In the genomic region with DNA sequence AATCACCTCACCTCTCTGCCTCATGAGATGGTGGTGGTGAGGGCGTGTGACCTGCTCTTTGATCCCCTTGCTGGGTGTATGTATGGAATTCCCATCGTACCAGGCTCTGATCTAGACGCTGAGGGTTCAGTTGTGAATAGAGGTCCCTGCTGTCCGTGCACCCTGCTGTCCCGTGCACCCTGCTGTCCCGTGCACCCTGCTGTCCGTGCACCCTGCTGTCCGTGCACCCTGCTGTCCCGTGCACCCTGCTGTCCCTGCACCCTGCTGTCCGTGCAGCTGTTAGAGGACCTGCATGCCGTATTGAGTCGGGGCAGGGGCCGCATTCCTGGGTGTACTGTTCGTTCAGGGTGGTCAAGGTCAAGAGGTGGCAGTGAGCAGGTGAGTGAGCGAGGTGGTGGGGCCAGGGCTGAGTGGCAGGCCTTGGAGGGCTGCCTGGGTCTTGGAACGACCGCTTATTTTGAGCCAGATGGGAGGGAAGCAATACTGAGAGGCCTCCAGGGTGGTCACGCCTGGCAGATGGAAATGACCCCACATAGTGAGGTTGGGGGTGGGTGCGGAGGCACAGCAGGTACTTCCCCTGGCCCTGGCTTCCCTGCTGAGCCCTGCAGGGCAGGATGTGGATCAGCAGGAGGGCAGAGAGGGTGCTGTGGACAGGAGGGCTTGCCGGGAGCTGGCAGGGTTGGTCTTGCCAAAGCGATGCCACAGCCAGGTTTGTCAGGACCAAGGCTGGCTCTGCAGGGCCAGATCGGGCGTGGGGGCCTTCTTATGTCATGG, we compare ENCODE assay signal across 12 cellular contexts. TPM values are rescaled to one million over a fixed set of nuclear protein-coding genes. Genes with fewer than 3 reads are reported as not detected.
DNase-seq lines count a peak whose midpoint lies in the region; ATAC-seq, FAIRE-seq and TF ChIP-seq lines count a peak whose summit lies in the region.
"Had no signal": no experiment of that assay in that cellular context is flagged by ENCODE, and none has a peak within 500 bp of the region (broad histone marks: within the 10 kb centered on the region; RNA-seq: fewer than 3 reads in every experiment).

No MANE protein-coding gene starts in this region.

- H3K4me3 ChIP-seq in H1 (ENCODE audit: extremely low read depth in 1 of 4, insufficient read depth in 2 of 4, low read depth in 3 of 4, low read length in 4 of 4) (no peak overlapping the region), foreskin fibroblast (ENCODE audit: low read depth in 1 of 2, low read length in 2 of 2) (no peak overlapping the region)
- H3K4me3 ChIP-seq: BLaER1, dorsolateral prefrontal cortex had no signal

- peaks cover 31 to 42% of the 10 kb centered on the region in 2 experiments for H4K20me1 ChIP-seq in H1 (replicated peaks in 1 of 2; ENCODE audit: control insufficient read depth in 1 of 2, insufficient read depth in 2 of 2, low read length in 2 of 2)

- H3K14ac ChIP-seq in H1 (ENCODE audit: insufficient read length): no peak overlapping the region

- no peak overlapping the region for H3K4me2 ChIP-seq in H1 (ENCODE audit: insufficient read depth in 1 of 2, low read depth in 2 of 2, low read length in 2 of 2)

- H3K9ac ChIP-seq in H1 (replicated peaks in 1 of 4; ENCODE audit: extremely low read depth in 1 of 4, low read depth in 3 of 4, low read length in 3 of 4): no peak overlapping the region
- H3K9ac ChIP-seq: BLaER1 had no signal

- H3K4me1 Mint-ChIP-seq in stimulated activated naive B cell treated with anti-CD40 and anti-IgM and Interleukin-4, amounts not matched to agents 10 μg/mL and 1 μg/mL and 100 μg/mL, for 72 hours: peaks cover 38 to 42% of the 10 kb centered on the region in 2 donors

- H3K36me3 ChIP-seq in H1 (ENCODE audit: control insufficient read depth in 2 of 4, insufficient read depth in 4 of 4, low read length in 3 of 4): peaks cover 31 to 44% (median 38%) of the 10 kb centered on the region in 4 experiments

- no peak overlapping the region for H3K56ac ChIP-seq in H1 (replicated peaks; ENCODE audit: insufficient read length, low read depth, low read length)

- FAIRE-seq in H1 (lab: Jason Lieb, UNC): peak; percentile 62

- H3K4ac ChIP-seq in H1 (replicated peaks; ENCODE audit: insufficient read length, low read depth, low read length): no peak overlapping the region

- peak; percentile 27 for DNase-seq in activated CD4-positive, alpha-beta T cell treated with anti-CD3 and anti-CD28 coated beads for 1 hour
- DNase-seq in activated CD4-positive, alpha-beta T cell treated with anti-CD3 and anti-CD28 coated beads for 4 hours: no peak
- DNase-seq in NCI-H146 treated with DMSO at 0.1 percent for 48 hours (lab: John Stamatoyannopoulos, UW; ENCODE audit: unreplicated experiment) (peak; percentile 46), H1 (ENCODE audit: low read depth in 1 of 2, low spot score in 2 of 2) (no peak), SIG-M5 (lab: John Stamatoyannopoulos, UW) (no peak), foreskin fibroblast (no peak), posterior vena cava (ENCODE audit: low spot score) (no peak)
- no peak for DNase-seq in stimulated activated naive B cell treated with anti-CD40 and anti-IgM and Interleukin-4, amounts not matched to agents 10 μg/mL and 1 μg/mL and 100 μg/mL, for 72 hours
- DNase-seq: activated T-cell treated with anti-CD3 and anti-CD28 coated beads for 4 hours had no signal

- no peak overlapping the region for H2BK15ac ChIP-seq in H1 (ENCODE audit: low read length)

- no peak for TF ChIP-seq EP300 in H1 (IDR thresholded peaks at IDR 0.05; ENCODE audit: borderline replicate concordance in 1 of 2, low read depth in 2 of 2, low read length in 2 of 2)

- TF ChIP-seq RAD21 in H1 (IDR thresholded peaks at IDR 0.05 in 1 of 2, conservative IDR thresholded peaks at IDR 0.05 in 1 of 2; ENCODE audit: low read depth in 2 of 2, low read length in 2 of 2): no peak

- H3K27ac Mint-ChIP-seq in stimulated activated naive B cell treated with anti-CD40 and anti-IgM and Interleukin-4, amounts not matched to agents 10 μg/mL and 1 μg/mL and 100 μg/mL, for 72 hours: peak overlapping the region; percentile 47
- H3K27ac Mint-ChIP-seq: progenitor cell of endocrine pancreas had no signal

- no peak overlapping the region for H3K27ac ChIP-seq in H1 (ENCODE audit: low read depth, low read length)
- H3K27ac ChIP-seq: BLaER1 had no signal

- ATAC-seq in stimulated activated naive B cell treated with anti-CD40 and anti-IgM and Interleukin-4, amounts not matched to agents 10 μg/mL and 1 μg/mL and 100 μg/mL, for 72 hours (replicated peaks): no peak

- no peak overlapping the region for H2BK20ac ChIP-seq in H1 (ENCODE audit: low read length)

- TF ChIP-seq CTCF in H1 (IDR thresholded peaks at IDR 0.05; ENCODE audit: control extremely low read depth in 1 of 3, insufficient read depth in 1 of 3, low read depth in 1 of 3, low read length in 3 of 3) (no peak), foreskin fibroblast (IDR thresholded peaks at IDR 0.05; ENCODE audit: low read depth, low read length) (no peak)

- H2BK12ac ChIP-seq in H1 (ENCODE audit: low read depth, low read length): peak overlapping the region; percentile 39; the same call in 1 of the 2 replicates

- peaks cover 15% of the 10 kb centered on the region for H3K79me1 ChIP-seq in H1 (ENCODE audit: low read depth, low read length)

- TF ChIP-seq POLR2A in H1 (IDR thresholded peaks at IDR 0.05; ENCODE audit: control extremely low read depth in 1 of 2, low read depth in 2 of 2, low read length in 2 of 2): no peak

- H3K4me3 Mint-ChIP-seq in stimulated activated naive B cell treated with anti-CD40 and anti-IgM and Interleukin-4, amounts not matched to agents 10 μg/mL and 1 μg/mL and 100 μg/mL, for 72 hours: peak overlapping the region in 1 of 2 donors; percentile 22

- WGBS in H1 (ENCODE audit: extremely low coverage in 1 of 2, insufficient coverage in 1 of 2, insufficient read length in 1 of 2, insufficient replicate concordance in 2 of 2, low coverage in 1 of 2, low lambda C conversion rate in 2 of 2, missing lambda C conversion rate in 1 of 2), 2 experiments: 88% methylated on average over 23 of the region's 23 CpGs; no CpG with 5 or more reads in 1 of the 2 experiments

- H3K9me3 Mint-ChIP-seq in stimulated activated naive B cell treated with anti-CD40 and anti-IgM and Interleukin-4, amounts not matched to agents 10 μg/mL and 1 μg/mL and 100 μg/mL, for 72 hours: no peaks in the 10 kb centered on the region

- intact Hi-C loops in posterior vena cava (cut with DNase I): no loop called here

- H3K9me3 ChIP-seq in H1 (ENCODE audit: insufficient read depth in 2 of 2, low read depth in 1 of 2, low read length in 1 of 2): no peaks in the 10 kb centered on the region
- H3K9me3 ChIP-seq: BLaER1 had no signal

- no peak overlapping the region for H4K5ac ChIP-seq in H1 (ENCODE audit: insufficient read length, low read depth, low read length)

- H4K91ac ChIP-seq in H1 (replicated peaks; ENCODE audit: insufficient read length, low read length): no peak overlapping the region

- H3K4me1 ChIP-seq in H1 (replicated peaks in 1 of 4; ENCODE audit: control insufficient read depth in 3 of 4, insufficient read depth in 4 of 4, low read length in 3 of 4): peaks cover 0 to 11% (median 5%) of the 10 kb centered on the region in 4 experiments; a peak in 5 of 7 replicates

- no peaks in the 10 kb centered on the region for H3K27me3 ChIP-seq in H1 (replicated peaks in 1 of 4; ENCODE audit: control insufficient read depth in 3 of 4, extremely low read depth in 1 of 4, insufficient read depth in 3 of 4, low read length in 3 of 4)
- H3K27me3 ChIP-seq: BLaER1, dorsolateral prefrontal cortex had no signal

- H3K23me2 ChIP-seq in H1 (ENCODE audit: low read depth, low read length): peaks cover 1% of the 10 kb centered on the region; the same call in 1 of the 2 replicates

- peak overlapping the region; percentile 96 for H4K8ac ChIP-seq in H1 (ENCODE audit: extremely low read depth, insufficient read depth, low read length)

- peaks cover 5 to 61% of the 10 kb centered on the region in 2 experiments for H3K79me2 ChIP-seq in H1 (ENCODE audit: control insufficient read depth in 1 of 2, insufficient read depth in 2 of 2, low read length in 2 of 2)

- peak overlapping the region; percentile 27 for H2BK5ac ChIP-seq in H1 (ENCODE audit: low read depth, low read length)

- no peak overlapping the region for H2BK120ac ChIP-seq in H1 (replicated peaks; ENCODE audit: low read depth, low read length)

- no peak overlapping the region for H2AFZ ChIP-seq in H1 (ENCODE audit: low read length)

- peaks cover 49 to 64% of the 10 kb centered on the region in 2 donors for H3K36me3 Mint-ChIP-seq in stimulated activated naive B cell treated with anti-CD40 and anti-IgM and Interleukin-4, amounts not matched to agents 10 μg/mL and 1 μg/mL and 100 μg/mL, for 72 hours

- H2AK5ac ChIP-seq in H1 (ENCODE audit: low read depth, low read length): no peak overlapping the region

- H3K27me3 Mint-ChIP-seq in stimulated activated naive B cell treated with anti-CD40 and anti-IgM and Interleukin-4, amounts not matched to agents 10 μg/mL and 1 μg/mL and 100 μg/mL, for 72 hours: no peaks in the 10 kb centered on the region
- H3K27me3 Mint-ChIP-seq: progenitor cell of endocrine pancreas had no signal

- no peak overlapping the region for H3K23ac ChIP-seq in H1 (ENCODE audit: insufficient read length)

- POLR2A ChIA-PET in H1 (lab: Charles Lee; ENCODE audit: partially characterized antibody): interaction anchor here (0.8 to 7.1 kb wide), 12 partner anchors 8 to 1222 kb away, joined by 3 to 75 read pairs (median 3); a partner anchor contains a TSS

- CTCF ChIA-PET in H1 (lab: Charles Lee; ENCODE audit: partially characterized antibody): interaction anchor here (1.3 to 2.0 kb wide), 5 partner anchors 8 to 1246 kb away, joined by 3 to 19 read pairs (median 9); no protein-coding TSS in a partner anchor

- no peak overlapping the region for H3K18ac ChIP-seq in H1 (ENCODE audit: extremely low read depth, low read length)

RNA-seq across cellular contexts. Expression of a gene that starts 4.6 kb away (rescaled TPM):
- 200 and 206 TPM in 2 replicates for total RNA-seq in H1 (2021; fragmentation: NEBNext Ultra II Directional; extraction: Animal tissue kit (Norgen Biotek cat#: 25700))
- polyA plus RNA-seq in H1 (2011; rRNA removed): 49.6 and 116 TPM in 2 replicates
- polyA plus RNA-seq in H1 (2011; cell fraction: cytosol; rRNA removed): 75.2 TPM
- 71.0 TPM for polyA plus RNA-seq in H1 (2011; cell fraction: nucleus; rRNA removed)
- polyA plus RNA-seq in H1 (2012, experiment 1 of 2): 100 to 163 TPM (median 150 TPM) in 4 replicates
- 137 TPM for polyA plus RNA-seq in H1 (2012, experiment 2 of 2)
- polyA plus RNA-seq in H1 (2013, experiment 1 of 2): 103 TPM
- polyA plus RNA-seq in H1 (2013, experiment 2 of 2): 111 TPM
- 55.2 and 69.0 TPM in 2 replicates for polyA minus RNA-seq in H1 (2011; rRNA and poly(A)+ RNA removed)
- 133 TPM for polyA minus RNA-seq in H1 (2011; cell fraction: cytosol; rRNA and poly(A)+ RNA removed)
- polyA minus RNA-seq in H1 (2011; cell fraction: nucleus; rRNA and poly(A)+ RNA removed): 43.1 TPM
- total RNA-seq in posterior vena cava: 10 to 100 TPM; 75.5 to 76.4 TPM

RNA-seq across cellular contexts. Expression of a gene that starts 15.6 kb away (rescaled TPM):
- total RNA-seq in H1 (2021; fragmentation: NEBNext Ultra II Directional; extraction: Animal tissue kit (Norgen Biotek cat#: 25700)): 252 and 269 TPM in 2 replicates
- 162 and 297 TPM in 2 replicates for polyA plus RNA-seq in H1 (2011; rRNA removed)
- polyA plus RNA-seq in H1 (2011; cell fraction: cytosol; rRNA removed): 279 TPM
- 769 TPM for polyA plus RNA-seq in H1 (2011; cell fraction: nucleus; rRNA removed)
- polyA plus RNA-seq in H1 (2012, experiment 1 of 2): 233 to 309 TPM (median 276 TPM) in 4 replicates
- polyA plus RNA-seq in H1 (2012, experiment 2 of 2): 266 TPM
- 137 TPM for polyA plus RNA-seq in H1 (2013, experiment 1 of 2)
- 126 TPM for polyA plus RNA-seq in H1 (2013, experiment 2 of 2)
- polyA minus RNA-seq in H1 (2011; rRNA and poly(A)+ RNA removed): 135 TPM in 2 replicates
- 185 TPM for polyA minus RNA-seq in H1 (2011; cell fraction: cytosol; rRNA and poly(A)+ RNA removed)
- polyA minus RNA-seq in H1 (2011; cell fraction: nucleus; rRNA and poly(A)+ RNA removed): 146 TPM
- 10 to 100 TPM; 89.3 to 91.7 TPM for total RNA-seq in posterior vena cava

RNA-seq across cellular contexts. Expression of a gene that starts 22.5 kb away (rescaled TPM):
- total RNA-seq in H1 (2021; fragmentation: NEBNext Ultra II Directional; extraction: Animal tissue kit (Norgen Biotek cat#: 25700)): 19.1 and 20.1 TPM in 2 replicates
- polyA plus RNA-seq in H1 (2011; rRNA removed): 12.0 and 19.4 TPM in 2 replicates
- polyA plus RNA-seq in H1 (2011; cell fraction: cytosol; rRNA removed): 10.8 TPM
- 24.2 TPM for polyA plus RNA-seq in H1 (2011; cell fraction: nucleus; rRNA removed)
- polyA plus RNA-seq in H1 (2012, experiment 1 of 2): 11.2 to 17.6 TPM (median 16.0 TPM) in 4 replicates
- polyA plus RNA-seq in H1 (2012, experiment 2 of 2): 17.1 TPM
- polyA plus RNA-seq in H1 (2013, experiment 1 of 2): 17.2 TPM
- 16.7 TPM for polyA plus RNA-seq in H1 (2013, experiment 2 of 2)
- polyA minus RNA-seq in H1 (2011; rRNA and poly(A)+ RNA removed): 2.7 TPM in 2 replicates
- polyA minus RNA-seq in H1 (2011; cell fraction: cytosol; rRNA and poly(A)+ RNA removed): 8.7 TPM
- polyA minus RNA-seq in H1 (2011; cell fraction: nucleus; rRNA and poly(A)+ RNA removed): 5.9 TPM
- 10 to 100 TPM in 1 of 2 donors, 1 to 10 TPM in 1; 8.6 to 13.6 TPM for total RNA-seq in posterior vena cava

RNA-seq across cellular contexts. Expression of a gene that starts 27.0 kb away (rescaled TPM):
- total RNA-seq in H1 (2021; fragmentation: NEBNext Ultra II Directional; extraction: Animal tissue kit (Norgen Biotek cat#: 25700)): 73.0 and 76.0 TPM in 2 replicates
- polyA plus RNA-seq in H1 (2011; rRNA removed): 76.1 and 97.6 TPM in 2 replicates
- 74.2 TPM for polyA plus RNA-seq in H1 (2011; cell fraction: cytosol; rRNA removed)
- 78.2 TPM for polyA plus RNA-seq in H1 (2011; cell fraction: nucleus; rRNA removed)
- 51.9 to 85.8 TPM (median 82.3 TPM) in 4 replicates for polyA plus RNA-seq in H1 (2012, experiment 1 of 2)
- 104 TPM for polyA plus RNA-seq in H1 (2012, experiment 2 of 2)
- 41.3 TPM for polyA plus RNA-seq in H1 (2013, experiment 1 of 2)
- polyA plus RNA-seq in H1 (2013, experiment 2 of 2): 39.4 TPM
- polyA minus RNA-seq in H1 (2011; rRNA and poly(A)+ RNA removed): 50.6 and 79.5 TPM in 2 replicates
- 58.1 TPM for polyA minus RNA-seq in H1 (2011; cell fraction: cytosol; rRNA and poly(A)+ RNA removed)
- 41.2 TPM for polyA minus RNA-seq in H1 (2011; cell fraction: nucleus; rRNA and poly(A)+ RNA removed)
- total RNA-seq in posterior vena cava: 10 to 100 TPM in 1 of 2 donors, 1 to 10 TPM in 1; 8.0 to 12.0 TPM

RNA-seq across cellular contexts. Expression of a gene that starts 29.7 kb away (rescaled TPM):
- 24.6 and 26.3 TPM in 2 replicates for total RNA-seq in H1 (2021; fragmentation: NEBNext Ultra II Directional; extraction: Animal tissue kit (Norgen Biotek cat#: 25700))
- polyA plus RNA-seq in H1 (2011; rRNA removed): 12.0 and 25.4 TPM in 2 replicates
- polyA plus RNA-seq in H1 (2011; cell fraction: cytosol; rRNA removed): 12.6 TPM
- polyA plus RNA-seq in H1 (2011; cell fraction: nucleus; rRNA removed): 28.3 TPM
- 21.8 to 34.3 TPM (median 31.2 TPM) in 4 replicates for polyA plus RNA-seq in H1 (2012, experiment 1 of 2)
- polyA plus RNA-seq in H1 (2012, experiment 2 of 2): 20.7 TPM
- polyA plus RNA-seq in H1 (2013, experiment 1 of 2): 18.6 TPM
- 17.5 TPM for polyA plus RNA-seq in H1 (2013, experiment 2 of 2)
- polyA minus RNA-seq in H1 (2011; rRNA and poly(A)+ RNA removed): 3.1 and 4.8 TPM in 2 replicates
- 17.8 TPM for polyA minus RNA-seq in H1 (2011; cell fraction: cytosol; rRNA and poly(A)+ RNA removed)
- 13.0 TPM for polyA minus RNA-seq in H1 (2011; cell fraction: nucleus; rRNA and poly(A)+ RNA removed)
- total RNA-seq in posterior vena cava: 10 to 100 TPM; 32.0 to 36.7 TPM

Comparison
In these comparisons a context has a peak if more than half of its experiments do, and no peak if none do; other contexts are left out.
1. DNase-seq: peak in activated CD4-positive, alpha-beta T cell treated with anti-CD3 and anti-CD28 coated beads for 1 hour (single experiment) and NCI-H146 treated with DMSO at 0.1 percent for 48 hours (single experiment); none in activated CD4-positive, alpha-beta T cell treated with anti-CD3 and anti-CD28 coated beads for 4 hours (0 of 2), H1 (0 of 2), stimulated activated naive B cell treated with anti-CD40 and anti-IgM and Interleukin-4, amounts not matched to agents 10 μg/mL and 1 μg/mL and 100 μg/mL, for 72 hours (single experiment), SIG-M5 (single experiment), foreskin fibroblast (0 of 2) and posterior vena cava (single experiment).